In genomic region chr1:41955461-41956159, GRCh38 we compare ENCODE assay signal across 8 cellular contexts. TPM values are rescaled to one million over a fixed set of nuclear protein-coding genes. Genes with fewer than 3 reads are reported as not detected.
DNase-seq lines count a peak whose midpoint lies in the region; ATAC-seq and TF ChIP-seq lines count a peak whose summit lies in the region.

No MANE protein-coding gene starts in this region.

- TF ChIP-seq CTCF in fibroblast of mammary gland (conservative IDR thresholded peaks at IDR 0.05; ENCODE audit: control insufficient read depth, insufficient read depth, low read depth, low read length), result no peak
- TF ChIP-seq CTCF in lower lobe of right lung (IDR thresholded peaks at IDR 0.05), result no peak

- no peak overlapping the region for H3K27ac ChIP-seq in lower lobe of right lung

- DNase-seq in NOMO-1 (lab: John Stamatoyannopoulos, UW; ENCODE audit: unreplicated experiment in 2 of 2), result peak; percentile 68 to 77
- peak; percentile 91 for DNase-seq in fibroblast of mammary gland (ENCODE audit: low read depth)
- no peak for DNase-seq in hippocampal formation (lab: John Stamatoyannopoulos, UW)
- DNase-seq in lower lobe of right lung, result no peak

- no peaks in the 10 kb centered on the region for H3K9me3 ChIP-seq in lower lobe of right lung

- H3K4me3 ChIP-seq in fibroblast of mammary gland (ENCODE audit: control insufficient read depth, low read depth, low read length), result no peak overlapping the region
- no peak overlapping the region for H3K4me3 ChIP-seq in lower lobe of right lung

- intact Hi-C loops in lower lobe of right lung (cut with DNase I), result no loop called here

- H3K27me3 ChIP-seq in lower lobe of right lung (ENCODE audit: low read depth), result no peaks in the 10 kb centered on the region

- H3K36me3 ChIP-seq in lower lobe of right lung, result no peaks in the 10 kb centered on the region

- H3K4me1 ChIP-seq in lower lobe of right lung, result no peaks in the 10 kb centered on the region

- ATAC-seq in GM18508 (IDR thresholded peaks at IDR 0.05; ENCODE audit: insufficient read depth, unreplicated experiment) (peak; percentile 78), HG02759 (IDR thresholded peaks at IDR 0.05; ENCODE audit: unreplicated experiment) (peak; percentile 78), HG02884 (IDR thresholded peaks at IDR 0.05; ENCODE audit: unreplicated experiment) (no peak), HG03025 (IDR thresholded peaks at IDR 0.05; ENCODE audit: low FRiP score, unreplicated experiment) (no peak), lower lobe of right lung (no peak)

RNA-seq across cellular contexts. Expression of gene HIVEP3, which starts 36.9 kb away (rescaled TPM):
- total RNA-seq in lower lobe of right lung, result 11.6 TPM

Comparison
In these comparisons a context has a peak if more than half of its experiments do, and no peak if none do; other contexts are left out.
1. ATAC-seq: peak in GM18508 (single experiment) and HG02759 (single experiment); none in HG02884 (single experiment), HG03025 (single experiment) and lower lobe of right lung (0 of 2).
2. DNase-seq: peak in NOMO-1 (2 of 2) and fibroblast of mammary gland (single experiment); none in hippocampal formation (0 of 2) and lower lobe of right lung (single experiment).